1 cellular context compared by ENCODE assay signal in genomic region chr19:18521692-18522123, GRCh38.
TF ChIP-seq lines count a peak whose summit lies in the region.

ELL (minus strand) TSS chr19:18522070; CDS start chr19:18522055, 15 bp downstream.

TF ChIP-seq in A549, 52 proteins besides CTCF, POLR2A, EP300 and RAD21 (continued from another document):
- peak; percentile 85; the same call in 1 of the 2 replicates for TF ChIP-seq PHF8 (IDR thresholded peaks at IDR 0.05; ENCODE audit: borderline replicate concordance, low read depth)
- no peak for TF ChIP-seq CBX2 (IDR thresholded peaks at IDR 0.05; ENCODE audit: borderline replicate concordance, low read depth)
- TF ChIP-seq HOXA7 (CRISPR knock-in tag; IDR thresholded peaks at IDR 0.05): no peak
- TF ChIP-seq JUN (IDR thresholded peaks at IDR 0.05): peak in 1 of 2 experiments; percentile 42; a peak in 1 of 5 replicates
- TF ChIP-seq FOSB (CRISPR knock-in tag; IDR thresholded peaks at IDR 0.05): no peak
- no peak for TF ChIP-seq GATA3 (IDR thresholded peaks at IDR 0.05; ENCODE audit: borderline replicate concordance)
- no peak for TF ChIP-seq EHMT2 (IDR thresholded peaks at IDR 0.05; ENCODE audit: low read depth)
